ENCODE assay signal across 6 cellular contexts in genomic region chr4:116385583-116385982, GRCh38.
"Had no signal": no experiment of that assay in that cellular context is flagged by ENCODE, and none has a peak within 500 bp of the region (broad histone marks: within the 10 kb centered on the region; RNA-seq: fewer than 3 reads in every experiment).

No MANE protein-coding gene starts in this region.

- ATAC-seq: GM23338 had no signal

- DNase-seq: H9, HCEC 1CT, HFFc6, IMR-90, KBM-7 had no signal
